8 cellular contexts compared by ENCODE assay signal in genomic region chrX:2889045-2889605, GRCh38. TPM values are rescaled to one million over a fixed set of nuclear protein-coding genes. Genes with fewer than 3 reads are reported as not detected.
DNase-seq lines count a peak whose midpoint lies in the region; FAIRE-seq and TF ChIP-seq lines count a peak whose summit lies in the region.

No MANE protein-coding gene starts in this region.

- BruUV-seq in Caco-2 (replicated peaks; lab: Mats Ljungman, UMichigan) = no TSS peak

- 43 to 50% methylated on average over 11 of the region's 11 CpGs for WGBS in esophagus, 2 donors
- 48 to 49% methylated on average over 11 of the region's 11 CpGs for WGBS in sigmoid colon, 2 donors

- H3K4me3 Mint-ChIP-seq in Caco-2 (ENCODE audit: unreplicated experiment) = peak overlapping the region; percentile 80

- peaks cover 10% of the 10 kb centered on the region for H3K36me3 Mint-ChIP-seq in Caco-2 (ENCODE audit: insufficient read depth, unreplicated experiment)

- H3K27me3 ChIP-seq in Caco-2 (replicated peaks; ENCODE audit: control insufficient read depth, insufficient read depth, low read length) = no peaks in the 10 kb centered on the region
- no peaks in the 10 kb centered on the region for H3K27me3 ChIP-seq in SJSA1 (replicated peaks)
- H3K27me3 ChIP-seq in esophagus (ENCODE audit: control insufficient read depth in 1 of 2, insufficient read depth in 2 of 2, low read length in 2 of 2) = no peaks in the 10 kb centered on the region
- H3K27me3 ChIP-seq in sigmoid colon = no peaks in the 10 kb centered on the region
- no peaks in the 10 kb centered on the region for H3K27me3 ChIP-seq in WERI-Rb-1 (ENCODE audit: insufficient read depth, low read depth, severe bottlenecking)

- TF ChIP-seq CTCF in Caco-2 (IDR thresholded peaks at IDR 0.05; ENCODE audit: insufficient read depth in 1 of 2, low read depth in 1 of 2, low read length in 1 of 2, severe bottlenecking in 1 of 2, unreplicated experiment in 1 of 2) = no peak
- no peak for TF ChIP-seq CTCF in sigmoid colon (IDR thresholded peaks at IDR 0.05)
- TF ChIP-seq CTCF in WERI-Rb-1 (IDR thresholded peaks at IDR 0.05; ENCODE audit: low read depth, low read length) = no peak

- CTCF ChIA-PET in Caco-2 (lab: Charles Lee) = no interaction called here

- H3K4me1 Mint-ChIP-seq in Caco-2 (ENCODE audit: low read depth, unreplicated experiment) = peaks cover 27% of the 10 kb centered on the region

- peaks cover 11% of the 10 kb centered on the region; the same call in 1 of the 2 replicates for H3K4me1 ChIP-seq in Caco-2
- H3K4me1 ChIP-seq in SJSA1 (replicated peaks) = no peaks in the 10 kb centered on the region
- H3K4me1 ChIP-seq in esophagus (ENCODE audit: control insufficient read depth in 2 of 2, insufficient read depth in 2 of 2, low read length in 1 of 2) = no peaks in the 10 kb centered on the region
- H3K4me1 ChIP-seq in sigmoid colon = peaks cover 0 to 7% (median 0%) of the 10 kb centered on the region in 4 donors

- H3K9me3 Mint-ChIP-seq in Caco-2 (ENCODE audit: unreplicated experiment) = no peaks in the 10 kb centered on the region

- H3K4me3 ChIP-seq in Caco-2 (ENCODE audit: low read depth, low read length) (peak overlapping the region; percentile 12; the same call in 1 of the 2 replicates), SJSA1 (peak overlapping the region; percentile 32), esophagus (ENCODE audit: low read depth in 1 of 2, low read length in 2 of 2) (peak overlapping the region; percentile 27 to 51), sigmoid colon (peak overlapping the region; percentile 30 to 48 (median 40)), WERI-Rb-1 (ENCODE audit: low read depth, low read length) (no peak overlapping the region)

- H3K27ac ChIP-seq in SJSA1 = no peak overlapping the region
- no peak overlapping the region for H3K27ac ChIP-seq in esophagus (ENCODE audit: low read depth in 2 of 2, low read length in 1 of 2)
- peak overlapping the region in 2 of 4 donors; percentile 26 to 41 for H3K27ac ChIP-seq in sigmoid colon
- no peak overlapping the region for H3K27ac ChIP-seq in WERI-Rb-1

- TF ChIP-seq EP300 in sigmoid colon (IDR thresholded peaks at IDR 0.05) = no peak

- H3K36me3 ChIP-seq in Caco-2 (ENCODE audit: control insufficient read depth, insufficient read depth, low read length) (no peaks in the 10 kb centered on the region), SJSA1 (no peaks in the 10 kb centered on the region), esophagus (ENCODE audit: control insufficient read depth in 2 of 2, insufficient read depth in 2 of 2, low read length in 1 of 2) (no peaks in the 10 kb centered on the region), sigmoid colon (no peaks in the 10 kb centered on the region), WERI-Rb-1 (no peaks in the 10 kb centered on the region)

- no peak for DNase-seq in Caco-2
- no peak for DNase-seq in SJSA1 (ENCODE audit: low read depth in 1 of 2, low spot score in 2 of 2)
- no peak for DNase-seq in sigmoid colon
- DNase-seq in inferior parietal cortex (ENCODE audit: extremely low spot score) = no peak
- no peak for DNase-seq in NCI-H187 treated with DMSO at 0.1 percent for 48 hours (lab: John Stamatoyannopoulos, UW)
- no peak for DNase-seq in GM12892 (ENCODE audit: insufficient read length)
- DNase-seq in WERI-Rb-1 = no peak

- FAIRE-seq in GM12892 (lab: Jason Lieb, UNC) = no peak

- no peak for TF ChIP-seq POLR2A in sigmoid colon (IDR thresholded peaks at IDR 0.05)
- no peak for TF ChIP-seq POLR2A in GM12892 (IDR thresholded peaks at IDR 0.05; ENCODE audit: low read depth, low read length)

- H3K27ac Mint-ChIP-seq in Caco-2 (ENCODE audit: unreplicated experiment) = peak overlapping the region; percentile 97

- POLR2A ChIA-PET in Caco-2 (lab: Charles Lee) = no interaction called here

- no peaks in the 10 kb centered on the region for H3K27me3 Mint-ChIP-seq in Caco-2 (ENCODE audit: insufficient read depth, unreplicated experiment)

- H3K9me3 ChIP-seq in Caco-2 = no peaks in the 10 kb centered on the region
- H3K9me3 ChIP-seq in SJSA1 (replicated peaks) = no peaks in the 10 kb centered on the region
- H3K9me3 ChIP-seq in esophagus (ENCODE audit: control insufficient read depth in 2 of 2, insufficient read depth in 1 of 2, low read depth in 1 of 2, low read length in 1 of 2) = no peaks in the 10 kb centered on the region
- H3K9me3 ChIP-seq in sigmoid colon = no peaks in the 10 kb centered on the region
- H3K9me3 ChIP-seq in WERI-Rb-1 (ENCODE audit: severe bottlenecking) = no peaks in the 10 kb centered on the region

- intact Hi-C loops in Caco-2 (cut with micrococcal nuclease; ENCODE audit: unreplicated experiment) (no loop called here), sigmoid colon (cut with DNase I) (no loop called here)

RNA-seq across cellular contexts. Expression of gene ARSD, which starts 40.0 kb away (rescaled TPM):
- total RNA-seq in Caco-2 (2022) (5.8 TPM in 2 replicates), sigmoid colon (10 to 100 TPM in 2 of 4 donors, 1 to 10 TPM in 2; 8.6 to 10.5 (median 9.7) TPM)
- total RNA-seq in SJSA1 (2014; rRNA removed; shearing (Covaris generic)) = 7.7 and 14.7 TPM in 2 replicates
- polyA plus RNA-seq in esophagus (10 to 100 TPM; 10.5 to 10.9 TPM), sigmoid colon (10 to 100 TPM in 2 of 3 donors, 1 to 10 TPM in 1; 4.2 to 14.4 (median 11.0) TPM)
- 0.78 TPM for polyA plus RNA-seq in GM12892 (2012; ENCODE audit: missing spikeins)
